ENCODE assay signal across 2 cellular contexts in genomic region chr10:115949282-115949844, GRCh38.
A peak's percentile ranks its signal among the peaks of the same experiment; 100 is the strongest.
TF ChIP-seq lines count a peak whose summit lies in the region.

No MANE protein-coding gene starts in this region.

TF ChIP-seq in HCT116, 20 proteins besides CTCF, POLR2A, EP300 and RAD21:
- 0 out of 2 replicates have a peak, but pooled peaks have one; percentile 14 for TF ChIP-seq ZFX (IDR thresholded peaks at IDR 0.05)
- no peak for TF ChIP-seq MAX (IDR thresholded peaks at IDR 0.05)

TF ChIP-seq in IMR-90, 13 proteins besides CTCF, POLR2A, EP300 and RAD21:
- TF ChIP-seq RFX5 (IDR thresholded peaks at IDR 0.05; ENCODE audit: low read depth, low read length) = no peak
- no peak for TF ChIP-seq NFE2L2 (IDR thresholded peaks at IDR 0.05; ENCODE audit: low read depth, low read length)
- no peak for TF ChIP-seq CEBPB (IDR thresholded peaks at IDR 0.05; ENCODE audit: low read depth, low read length)
- no peak for TF ChIP-seq BHLHE40 (IDR thresholded peaks at IDR 0.05; ENCODE audit: low read depth, low read length)
- TF ChIP-seq MXI1 (IDR thresholded peaks at IDR 0.05; ENCODE audit: borderline replicate concordance, low read depth, low read length) = no peak
- no peak for TF ChIP-seq SMC3 (IDR thresholded peaks at IDR 0.05; ENCODE audit: low read depth, low read length)
TF ChIP-seq in IMR-90: peak in this region for 0.
